ENCODE assay signal across 1 cellular context in genomic region chr10:4514445-4515108, GRCh38.
TF ChIP-seq lines count a peak whose summit lies in the region.

No MANE protein-coding gene starts in this region.

TF ChIP-seq in endothelial cell of umbilical vein, 7 proteins besides CTCF, POLR2A, EP300 and RAD21 (continued from another document):
- TF ChIP-seq JUN (IDR thresholded peaks at IDR 0.05; ENCODE audit: borderline replicate concordance, insufficient read depth, insufficient read length, low read depth) (no peak), MYC (IDR thresholded peaks at IDR 0.05; ENCODE audit: low read depth, low read length) (no peak)
